12 cellular contexts compared by ENCODE assay signal in genomic region chr11:111917788-111918187, GRCh38. TPM values are rescaled to one million over a fixed set of nuclear protein-coding genes. Genes with fewer than 3 reads are reported as not detected.
DNase-seq lines count a peak whose midpoint lies in the region; ATAC-seq and TF ChIP-seq lines count a peak whose summit lies in the region.
"Had no signal": no experiment of that assay in that cellular context is flagged by ENCODE, and none has a peak within 500 bp of the region (broad histone marks: within the 10 kb centered on the region; RNA-seq: fewer than 3 reads in every experiment).

No MANE protein-coding gene starts in this region.

- ATAC-seq in right lobe of liver: no peak

- peaks cover 0 to 23% (median 3%) of the 10 kb centered on the region in 4 donors for H3K4me1 ChIP-seq in right lobe of liver
- peaks cover 36% of the 10 kb centered on the region for H3K4me1 ChIP-seq in suprapubic skin

- WGBS in right lobe of liver (ENCODE audit: insufficient coverage, low coverage, low lambda C conversion rate, missing lambda C conversion rate): 82% methylated on average over 3 of the region's 3 CpGs
- WGBS in suprapubic skin: 91% methylated on average over 3 of the region's 3 CpGs

- H3K4me3 ChIP-seq in right lobe of liver (no peak overlapping the region), suprapubic skin (no peak overlapping the region), dorsolateral prefrontal cortex (no peak overlapping the region)
- H3K4me3 ChIP-seq: cardiac muscle cell, mucosa of descending colon had no signal

- DNase-seq in right lobe of liver (no peak), suprapubic skin (ENCODE audit: low spot score in 2 of 2) (no peak), dorsolateral prefrontal cortex (no peak), hypothalamus (lab: John Stamatoyannopoulos, UW) (no peak)
- DNase-seq: activated CD4-positive, alpha-beta T cell treated with anti-CD3 and anti-CD28 coated beads for 4 hours; DND-41; mucosa of descending colon; NCI-H1048; posterior cingulate gyrus had no signal

- H3K27ac ChIP-seq in VCaP (peak overlapping the region; percentile 88), right lobe of liver (peak overlapping the region in 2 of 3 donors; percentile 61 to 89), suprapubic skin (peak overlapping the region; percentile 86), dorsolateral prefrontal cortex (peak overlapping the region in 2 of 59 donors; percentile 6 to 8)

- H3K9me3 ChIP-seq in right lobe of liver (no peaks in the 10 kb centered on the region), suprapubic skin (no peaks in the 10 kb centered on the region)
- H3K9me3 ChIP-seq: mucosa of descending colon, thoracic aorta had no signal

- no peaks in the 10 kb centered on the region for H3K27me3 ChIP-seq in right lobe of liver
- H3K27me3 ChIP-seq in suprapubic skin: no peaks in the 10 kb centered on the region
- H3K27me3 ChIP-seq in dorsolateral prefrontal cortex: no peaks in the 10 kb centered on the region
- H3K27me3 ChIP-seq: cardiac muscle cell had no signal

- intact Hi-C loops in right lobe of liver (cut with DNase I): no loop called here
- intact Hi-C loops in dorsolateral prefrontal cortex (cut with DNase I): no loop called here

- no peaks in the 10 kb centered on the region for H3K36me3 ChIP-seq in right lobe of liver
- no peaks in the 10 kb centered on the region for H3K36me3 ChIP-seq in suprapubic skin
- H3K36me3 ChIP-seq: cardiac muscle cell, thoracic aorta had no signal

- no peak for TF ChIP-seq POLR2A in right lobe of liver (IDR thresholded peaks at IDR 0.05)
- TF ChIP-seq POLR2A in suprapubic skin (IDR thresholded peaks at IDR 0.05): no peak

- TF ChIP-seq CTCF in VCaP (conservative IDR thresholded peaks at IDR 0.05) (no peak), right lobe of liver (IDR thresholded peaks at IDR 0.05) (no peak), suprapubic skin (IDR thresholded peaks at IDR 0.05) (no peak), dorsolateral prefrontal cortex (IDR thresholded peaks at IDR 0.05 in 54 of 56, conservative IDR thresholded peaks at IDR 0.05 in 2 of 56; ENCODE audit: low read depth in 1 of 56, partially characterized antibody in 56 of 56) (no peak)

- no peak for TF ChIP-seq EP300 in suprapubic skin (IDR thresholded peaks at IDR 0.05)

RNA-seq across cellular contexts. Expression of gene C11orf52, which starts 0.9 kb away (rescaled TPM):
- total RNA-seq in right lobe of liver (10 to 100 TPM in 4 of 6 experiments, 1 to 10 TPM in 2; 6.4 to 12.6 (median 10.3) TPM), suprapubic skin (10 to 100 TPM in 1 of 4 donors, 1 to 10 TPM in 3; 7.5 to 10.4 (median 9.7) TPM), dorsolateral prefrontal cortex (1 to 10 TPM in 61 of 120 experiments, under 1 TPM in 30, not detected in 29; 0.40 to 4.0 (median 1.3) TPM)

RNA-seq across cellular contexts. Expression of gene HSPB2, which starts 5.3 kb away (rescaled TPM):
- under 1 TPM in 2 of 6 experiments, not detected in 4; 0.20 to 0.49 TPM for total RNA-seq in right lobe of liver
- 1 to 10 TPM in 1 of 4 donors, not detected in 3; 3.1 TPM for total RNA-seq in suprapubic skin
- 10 to 100 TPM in 1 of 120 experiments, 1 to 10 TPM in 113, under 1 TPM in 6; 0.56 to 10.0 (median 2.8) TPM for total RNA-seq in dorsolateral prefrontal cortex

RNA-seq across cellular contexts. Expression of gene CRYAB, which starts 6.2 kb away (rescaled TPM):
- total RNA-seq in right lobe of liver (10 to 100 TPM in 2 of 6 experiments, 1 to 10 TPM in 4; 3.6 to 10.5 (median 6.7) TPM), suprapubic skin (100 to 1,000 TPM; 144 to 203 (median 176) TPM), dorsolateral prefrontal cortex (1,000 to 10,000 TPM in 61 of 120 experiments, 100 to 1,000 TPM in 59; 265 to 3,917 (median 1,020) TPM)

RNA-seq across cellular contexts. Expression of gene DIXDC1, which starts 19.4 kb away (rescaled TPM):
- total RNA-seq in right lobe of liver: 10 to 100 TPM in 1 of 6 experiments, 1 to 10 TPM in 5; 4.5 to 10.4 (median 8.0) TPM
- 10 to 100 TPM; 11.8 to 20.9 (median 13.1) TPM for total RNA-seq in suprapubic skin
- 10 to 100 TPM; 32.0 to 84.9 (median 55.1) TPM for total RNA-seq in dorsolateral prefrontal cortex

RNA-seq across cellular contexts. Expression of gene CFAP68, which starts 38.4 kb away (rescaled TPM):
- 10 to 100 TPM; 10.6 to 22.9 (median 15.7) TPM for total RNA-seq in right lobe of liver
- total RNA-seq in suprapubic skin: 10 to 100 TPM; 27.7 to 42.4 (median 32.7) TPM
- total RNA-seq in dorsolateral prefrontal cortex: 10 to 100 TPM in 114 of 120 experiments, 1 to 10 TPM in 6; 7.3 to 30.0 (median 16.4) TPM

Comparison
In these comparisons a context has a peak if more than half of its experiments do, and no peak if none do; other contexts are left out.
1. RNA of gene CRYAB, which starts 6.2 kb away (total RNA-seq): 265 to 3,917 TPM in dorsolateral prefrontal cortex and 144 to 203 TPM in suprapubic skin; 3.6 to 10.5 TPM in right lobe of liver; every median in the first group is over 10 times any median in the second.